In genomic region chr7:76486618-76487017, GRCh38 we compare ENCODE assay signal across 11 cellular contexts. TPM values are rescaled to one million over a fixed set of nuclear protein-coding genes. Genes with fewer than 3 reads are reported as not detected.
DNase-seq lines count a peak whose midpoint lies in the region; ATAC-seq, FAIRE-seq and TF ChIP-seq lines count a peak whose summit lies in the region.
"Not testable (repeated sequence)": the region's sequence is repeated elsewhere in the genome, so short reads cannot be mapped to it uniquely, and the experiment has no call there.
"Had no signal": no experiment of that assay in that cellular context is flagged by ENCODE, and none has a peak within 500 bp of the region (broad histone marks: within the 10 kb centered on the region; RNA-seq: fewer than 3 reads in every experiment).

No MANE protein-coding gene starts in this region.

- ATAC-seq in GM21723 (IDR thresholded peaks at IDR 0.05; ENCODE audit: unreplicated experiment) (peak; percentile 99), HG03060 (IDR thresholded peaks at IDR 0.05; ENCODE audit: low read depth, unreplicated experiment) (peak; percentile 98), HG03571 (IDR thresholded peaks at IDR 0.05; ENCODE audit: unreplicated experiment) (peak; percentile 99)
- peak; percentile 96 for ATAC-seq in activated CD8-positive, alpha-beta memory T cell treated with anti-CD3 and anti-CD28 coated beads, Interleukin-2, amount 10 ng/mL, durations not matched to agents 7 days and 5 days
- ATAC-seq in effector memory CD8-positive, alpha-beta T cell (replicated peaks), result peak; percentile 98

- FAIRE-seq in GM19239 (lab: Jason Lieb, UNC), result peak; percentile 98

- H3K27ac Mint-ChIP-seq in CD8-positive, alpha-beta memory T cell, result peak overlapping the region; percentile 52 to 92 (median 72)
- peak overlapping the region; percentile 78 for H3K27ac Mint-ChIP-seq in activated CD8-positive, alpha-beta memory T cell treated with anti-CD3 and anti-CD28 coated beads, Interleukin-2, amount 10 ng/mL, durations not matched to agents 7 days and 5 days
- peak overlapping the region in 1 of 2 donors; percentile 65 for H3K27ac Mint-ChIP-seq in effector memory CD8-positive, alpha-beta T cell

- not testable (repeated sequence) for H3K27ac ChIP-seq in CD8-positive, alpha-beta memory T cell (ENCODE audit: low read depth, low read length); spleen

- CTCF ChIA-PET in CD8-positive, alpha-beta memory T cell (lab: Charles Lee); activated CD8-positive, alpha-beta memory T cell treated with anti-CD3 and anti-CD28 coated beads, Interleukin-2, amount 10 ng/mL, durations not matched to agents 7 days and 5 days (lab: Charles Lee): not testable (repeated sequence)

- not testable (repeated sequence) for H3K4me1 ChIP-seq in CD8-positive, alpha-beta memory T cell (ENCODE audit: insufficient read depth, low read length); spleen

- H3K27me3 ChIP-seq in CD8-positive, alpha-beta memory T cell (ENCODE audit: insufficient read depth, low read length, poor library complexity, severe bottlenecking); spleen (replicated peaks in 1 of 7): not testable (repeated sequence)

- H3K4me3 ChIP-seq in CD8-positive, alpha-beta memory T cell (ENCODE audit: low read length); spleen: not testable (repeated sequence)

- TF ChIP-seq POLR2A in spleen (IDR thresholded peaks at IDR 0.05), result not testable (repeated sequence)

- H3K36me3 Mint-ChIP-seq in CD8-positive, alpha-beta memory T cell, result peaks cover 0 to 18% (median 2%) of the 10 kb centered on the region in 3 donors
- not testable (repeated sequence) for H3K36me3 Mint-ChIP-seq in activated CD8-positive, alpha-beta memory T cell treated with anti-CD3 and anti-CD28 coated beads, Interleukin-2, amount 10 ng/mL, durations not matched to agents 7 days and 5 days; effector memory CD8-positive, alpha-beta T cell (ENCODE audit: insufficient read depth)

- intact Hi-C loops in spleen (cut with DNase I; ENCODE audit: low total_unique reads), result not testable (repeated sequence)

- H3K9me3 Mint-ChIP-seq in CD8-positive, alpha-beta memory T cell; activated CD8-positive, alpha-beta memory T cell treated with anti-CD3 and anti-CD28 coated beads, Interleukin-2, amount 10 ng/mL, durations not matched to agents 7 days and 5 days (ENCODE audit: low read depth); effector memory CD8-positive, alpha-beta T cell: not testable (repeated sequence)

- not testable (repeated sequence) for H3K27me3 Mint-ChIP-seq in CD8-positive, alpha-beta memory T cell; activated CD8-positive, alpha-beta memory T cell treated with anti-CD3 and anti-CD28 coated beads, Interleukin-2, amount 10 ng/mL, durations not matched to agents 7 days and 5 days; effector memory CD8-positive, alpha-beta T cell

- WGBS in spleen, 5 donors, result 17 to 38% (median 26%) methylated on average over 1 to 2 of the region's 5 CpGs; no CpG with 5 or more reads in 1 of the 5 donors

- not testable (repeated sequence) for H3K9me3 ChIP-seq in CD8-positive, alpha-beta memory T cell (ENCODE audit: low read length); spleen

- TF ChIP-seq CTCF in spleen (IDR thresholded peaks at IDR 0.05 in 8 of 11, conservative IDR thresholded peaks at IDR 0.05 in 3 of 11), result not testable (repeated sequence)

- not testable (repeated sequence) for H3K4me1 Mint-ChIP-seq in CD8-positive, alpha-beta memory T cell; activated CD8-positive, alpha-beta memory T cell treated with anti-CD3 and anti-CD28 coated beads, Interleukin-2, amount 10 ng/mL, durations not matched to agents 7 days and 5 days; effector memory CD8-positive, alpha-beta T cell (ENCODE audit: low read depth in 2 of 2)

- DNase-seq in CD8-positive, alpha-beta memory T cell, result peak in 4 of 5 donors; percentile 13 to 60 (median 54)
- not testable (repeated sequence) for DNase-seq in GM19239 (ENCODE audit: insufficient read length, low spot score); effector memory CD8-positive, alpha-beta T cell
- DNase-seq in activated CD8-positive, alpha-beta memory T cell treated with anti-CD3 and anti-CD28 coated beads, Interleukin-2, amount 10 ng/mL, durations not matched to agents 7 days and 5 days, result peak; percentile 77
- DNase-seq in spleen, result peak; percentile 78

- H3K4me3 Mint-ChIP-seq in CD8-positive, alpha-beta memory T cell, result peak overlapping the region in 4 of 7 donors; percentile 38 to 79 (median 55)
- H3K4me3 Mint-ChIP-seq in activated CD8-positive, alpha-beta memory T cell treated with anti-CD3 and anti-CD28 coated beads, Interleukin-2, amount 10 ng/mL, durations not matched to agents 7 days and 5 days, result not testable (repeated sequence)
- peak overlapping the region in 1 of 2 donors; percentile 14 for H3K4me3 Mint-ChIP-seq in effector memory CD8-positive, alpha-beta T cell

- POLR2A ChIA-PET in CD8-positive, alpha-beta memory T cell (lab: Charles Lee), result not testable (repeated sequence)

- not testable (repeated sequence) for H3K36me3 ChIP-seq in CD8-positive, alpha-beta memory T cell (ENCODE audit: insufficient read depth, low read length)
- H3K36me3 ChIP-seq in spleen, result peaks cover 0 to 23% (median 12%) of the 10 kb centered on the region in 6 donors

RNA-seq across cellular contexts. Expression of gene UPK3B, which starts 23.7 kb away (rescaled TPM):
- total RNA-seq in CD8-positive, alpha-beta memory T cell, result under 1 TPM in 1 of 2 experiments, not detected in 1; 0.42 TPM
- 0.16 TPM for polyA plus RNA-seq in CD8-positive, alpha-beta memory T cell
- total RNA-seq in activated CD8-positive, alpha-beta memory T cell treated with anti-CD3 and anti-CD28 coated beads, Interleukin-2, amount 10 ng/mL, durations not matched to agents 7 days and 5 days, result 1 to 10 TPM in 1 of 2 experiments, not detected in 1; 1.1 TPM
- 1 to 10 TPM; 1.9 to 4.4 (median 3.0) TPM for total RNA-seq in spleen
- polyA plus RNA-seq in spleen, result 1 to 10 TPM in 2 of 3 donors, under 1 TPM in 1; 0.21 to 1.9 (median 1.2) TPM
- total RNA-seq: H4 had no signal

RNA-seq across cellular contexts. Expression of gene DTX2, which starts 25.1 kb away (rescaled TPM):
- 10 to 100 TPM; 17.9 to 23.4 TPM for total RNA-seq in CD8-positive, alpha-beta memory T cell
- 15.7 TPM for polyA plus RNA-seq in CD8-positive, alpha-beta memory T cell
- 10 to 100 TPM; 31.2 to 43.8 TPM for total RNA-seq in activated CD8-positive, alpha-beta memory T cell treated with anti-CD3 and anti-CD28 coated beads, Interleukin-2, amount 10 ng/mL, durations not matched to agents 7 days and 5 days
- total RNA-seq in spleen, result 10 to 100 TPM; 38.6 to 60.6 (median 44.5) TPM
- 10 to 100 TPM; 17.9 to 50.9 (median 36.2) TPM for polyA plus RNA-seq in spleen

RNA-seq across cellular contexts. Expression of gene SPDYE16, which starts 56.5 kb away (rescaled TPM):
- under 1 TPM; 0.20 to 0.42 TPM for total RNA-seq in CD8-positive, alpha-beta memory T cell
- polyA plus RNA-seq in CD8-positive, alpha-beta memory T cell, result 0.13 TPM
- under 1 TPM in 1 of 2 experiments, not detected in 1; 0.52 TPM for total RNA-seq in activated CD8-positive, alpha-beta memory T cell treated with anti-CD3 and anti-CD28 coated beads, Interleukin-2, amount 10 ng/mL, durations not matched to agents 7 days and 5 days
- total RNA-seq in spleen, result under 1 TPM in 4 of 7 donors, not detected in 3; 0.64 to 0.82 (median 0.75) TPM
- under 1 TPM in 2 of 3 donors, not detected in 1; 0.06 to 0.13 TPM for polyA plus RNA-seq in spleen
- total RNA-seq: fibroblast of villous mesenchyme, H4, stomach had no signal
